14 cellular contexts compared by ENCODE assay signal in the genomic region with DNA sequence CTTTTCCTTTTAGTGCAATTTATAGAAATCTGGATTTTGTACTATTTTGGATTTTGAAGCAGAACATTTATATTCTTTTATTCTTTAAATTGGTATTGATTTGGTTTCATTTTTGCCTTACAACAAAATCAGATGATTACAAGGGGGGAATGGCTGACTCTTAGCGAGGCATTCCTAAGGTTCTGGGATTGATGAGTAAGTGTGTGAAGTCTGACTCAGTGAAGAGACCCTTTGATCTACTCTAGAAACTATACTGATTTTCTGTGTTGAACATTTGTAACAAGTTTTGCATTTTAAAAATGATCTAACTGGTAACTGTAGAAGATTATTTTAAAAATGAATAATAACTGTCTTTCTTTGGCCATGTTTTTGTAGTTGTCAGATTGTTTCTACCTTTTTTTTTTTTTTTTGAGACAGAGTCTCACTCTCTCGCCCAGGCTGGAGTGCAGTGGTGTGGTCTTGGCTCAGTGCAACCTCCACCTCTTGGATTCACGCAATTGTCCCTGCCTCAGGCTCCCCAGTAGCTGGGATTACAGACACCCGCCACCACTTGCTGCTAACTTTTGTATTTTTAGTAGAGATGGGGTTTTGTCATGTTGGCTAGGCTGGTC. TPM values are rescaled to one million over a fixed set of nuclear protein-coding genes. Genes with fewer than 3 reads are reported as not detected.
DNase-seq lines count a peak whose midpoint lies in the region; ATAC-seq, FAIRE-seq and TF ChIP-seq lines count a peak whose summit lies in the region.
"Had no signal": no experiment of that assay in that cellular context is flagged by ENCODE, and none has a peak within 500 bp of the region (broad histone marks: within the 10 kb centered on the region; RNA-seq: fewer than 3 reads in every experiment).

No MANE protein-coding gene starts in this region.

- no peak overlapping the region for H3K9ac ChIP-seq in GM23248
- no peak overlapping the region for H3K9ac ChIP-seq in astrocyte (ENCODE audit: low read length)

- TF ChIP-seq CTCF in AG04450 (IDR thresholded peaks at IDR 0.05; ENCODE audit: low read depth, low read length) (no peak), astrocyte (IDR thresholded peaks at IDR 0.05; ENCODE audit: insufficient read depth, low read depth, low read length) (no peak)

- DNase-seq in AG04450 (ENCODE audit: low read depth, low spot score) (peak; percentile 23), GM23248 (peak; percentile 66), astrocyte (ENCODE audit: low read depth) (peak; percentile 71), left lobe of liver (ENCODE audit: low spot score) (no peak), DMS79 (lab: John Stamatoyannopoulos, UW) (no peak), occipital lobe (lab: John Stamatoyannopoulos, UW) (no peak)
- DNase-seq: activated CD4-positive, alpha-beta T cell treated with anti-CD3 and anti-CD28 coated beads, Interleukin-2, amount 50 U/mL, for 1 hour; kidney had no signal

- H3K36me3 ChIP-seq in GM23248 (ENCODE audit: low read depth) (peaks cover 3% of the 10 kb centered on the region; the same call in 1 of the 2 replicates), astrocyte (ENCODE audit: insufficient read depth, low read length) (no peaks in the 10 kb centered on the region)

- H3K4me3 ChIP-seq in AG04450 (ENCODE audit: low read depth, low read length), result no peak overlapping the region
- H3K4me3 ChIP-seq in GM23248, result no peak overlapping the region
- no peak overlapping the region for H3K4me3 ChIP-seq in astrocyte (ENCODE audit: insufficient read depth, low read depth, low read length)
- H3K4me3 ChIP-seq: SK-N-MC had no signal

- ATAC-seq in left lobe of liver (peak; percentile 63), HG02759 (IDR thresholded peaks at IDR 0.05; ENCODE audit: unreplicated experiment) (no peak), GM19035 (IDR thresholded peaks at IDR 0.05; ENCODE audit: unreplicated experiment) (no peak)

- no peaks in the 10 kb centered on the region for H3K27me3 Mint-ChIP-seq in astrocyte (ENCODE audit: low read depth, unreplicated experiment)
- H3K27me3 Mint-ChIP-seq: brain had no signal

- no peak for FAIRE-seq in astrocyte (lab: Jason Lieb, UNC)
- FAIRE-seq: D721Med, GM12892, kidney had no signal

- no peaks in the 10 kb centered on the region for H3K9me2 ChIP-seq in GM23248 (ENCODE audit: insufficient read depth)

- in situ Hi-C loops in GM23248 (cut with MboI), result no loop called here

- H4K20me1 ChIP-seq in GM23248 (ENCODE audit: insufficient read depth), result no peaks in the 10 kb centered on the region
- peaks cover 23% of the 10 kb centered on the region for H4K20me1 ChIP-seq in astrocyte (ENCODE audit: insufficient read depth, low read length)

- peaks cover 59% of the 10 kb centered on the region for H3K79me2 ChIP-seq in GM23248 (ENCODE audit: insufficient read depth)
- peaks cover 5% of the 10 kb centered on the region for H3K79me2 ChIP-seq in astrocyte (ENCODE audit: insufficient read depth, low read length)

- H3K9me3 Mint-ChIP-seq in astrocyte (ENCODE audit: unreplicated experiment), result no peaks in the 10 kb centered on the region

- peak overlapping the region; percentile 60 for H3K27ac Mint-ChIP-seq in astrocyte (ENCODE audit: unreplicated experiment)
- H3K27ac Mint-ChIP-seq: brain had no signal

- CTCF ChIA-PET in AG04450 (lab: Charles Lee), result interaction anchor here (1.1 kb wide), 1 partner anchor 83 kb away, joined by 6 read pairs; no protein-coding TSS in a partner anchor

- H3K27ac ChIP-seq in AG04450 (ENCODE audit: low read depth, low read length) (no peak overlapping the region), GM23248 (no peak overlapping the region), astrocyte (ENCODE audit: low read depth, low read length) (no peak overlapping the region)
- H3K27ac ChIP-seq: SK-N-MC had no signal

- H3K4me2 ChIP-seq in GM23248 (ENCODE audit: unreplicated experiment) (peak overlapping the region; percentile 36), astrocyte (ENCODE audit: low read length) (peak overlapping the region; percentile 9)

- no peaks in the 10 kb centered on the region for H3F3A ChIP-seq in GM23248 (ENCODE audit: insufficient read depth)

- WGBS in GM23248 (ENCODE audit: low coverage in 1 of 2, low lambda C conversion rate in 2 of 2, missing lambda C conversion rate in 2 of 2), 2 experiments, result 82% methylated on average over 4 of the region's 4 CpGs

- H2AFZ ChIP-seq in GM23248, result no peak overlapping the region
- H2AFZ ChIP-seq in astrocyte (ENCODE audit: low read depth, low read length), result no peak overlapping the region

- H3K4me1 ChIP-seq in GM23248 (ENCODE audit: insufficient read depth), result peaks cover 20% of the 10 kb centered on the region
- H3K4me1 ChIP-seq in astrocyte (ENCODE audit: insufficient read depth, low read length), result peaks cover 14% of the 10 kb centered on the region

- no peaks in the 10 kb centered on the region for H3K9me3 ChIP-seq in AG04450 (ENCODE audit: control insufficient read depth, insufficient read depth, low read length)
- H3K9me3 ChIP-seq in GM23248 (ENCODE audit: low read depth), result no peaks in the 10 kb centered on the region
- no peaks in the 10 kb centered on the region for H3K9me3 ChIP-seq in astrocyte (ENCODE audit: insufficient read depth, low read depth, low read length)

- peaks cover 2% of the 10 kb centered on the region for H3K36me3 Mint-ChIP-seq in astrocyte (ENCODE audit: low read depth, unreplicated experiment)

- peaks cover 33% of the 10 kb centered on the region for H3K4me1 Mint-ChIP-seq in astrocyte (ENCODE audit: low read depth, unreplicated experiment)
- H3K4me1 Mint-ChIP-seq: brain had no signal

- POLR2A ChIA-PET in AG04450 (lab: Yijun Ruan, JAX), result no interaction called here

- H3K27me3 ChIP-seq in AG04450 (ENCODE audit: control insufficient read depth, insufficient read depth, low read length), result no peaks in the 10 kb centered on the region
- H3K27me3 ChIP-seq in GM23248 (replicated peaks; ENCODE audit: insufficient read depth), result no peaks in the 10 kb centered on the region
- H3K27me3 ChIP-seq in astrocyte (ENCODE audit: insufficient read depth, low read length), result no peaks in the 10 kb centered on the region

- no peak overlapping the region for H3K4me3 Mint-ChIP-seq in astrocyte (ENCODE audit: unreplicated experiment)
- H3K4me3 Mint-ChIP-seq: brain had no signal

RNA-seq across cellular contexts. Expression of a gene that starts 48.7 kb away (rescaled TPM):
- 18.6 and 24.3 TPM in 2 replicates for polyA plus RNA-seq in AG04450 (2011; rRNA removed)
- 23.5 and 28.8 TPM in 2 replicates for polyA minus RNA-seq in AG04450 (2011; rRNA and poly(A)+ RNA removed)
- 24.3 and 24.4 TPM in 2 replicates for total RNA-seq in GM23248 (2014; rRNA removed; shearing (Covaris generic))
- 15.7 and 17.3 TPM in 2 replicates for polyA plus RNA-seq in GM23248 (2016; fragmentation: Nextera tagmentation; extraction: Ambion mirVana)
- total RNA-seq in astrocyte, result 10.4 and 12.8 TPM in 2 replicates
- 133 TPM for total RNA-seq in left lobe of liver
- 41.5 TPM for total RNA-seq in occipital lobe

Comparison
In these comparisons a context has a peak if more than half of its experiments do, and no peak if none do; other contexts are left out.
1. DNase-seq: peak in AG04450 (single experiment), GM23248 (single experiment) and astrocyte (single experiment); none in left lobe of liver (single experiment), DMS79 (single experiment) and occipital lobe (single experiment).